Comparison of ENCODE assay signal across 8 cellular contexts in genomic region chr12:10212623-10213131, GRCh38. TPM values are rescaled to one million over a fixed set of nuclear protein-coding genes. Genes with fewer than 3 reads are reported as not detected.
A peak's percentile ranks its signal among the peaks of the same experiment; 100 is the strongest.
DNase-seq lines count a peak whose midpoint lies in the region; ATAC-seq and TF ChIP-seq lines count a peak whose summit lies in the region.

Gene GABARAPL1 (plus strand): TSS chr12:10212877. CDS start chr12:10213130, 253 bp downstream.

- H3K23ac ChIP-seq in trophoblast cell (ENCODE audit: low read length) = no peak within 1 kb of the TSS

- peak within 1 kb of the TSS; percentile 97 for H3K27ac Mint-ChIP-seq in CD8-positive, alpha-beta T cell

- H4K20me1 ChIP-seq in Karpas-422 (ENCODE audit: insufficient read depth, low read depth, low read length) = no peaks in the 10 kb centered on the region

- H3K4me1 ChIP-seq in CD8-positive, alpha-beta T cell (ENCODE audit: insufficient read depth, low read length) = peaks cover 19% of the 10 kb centered on the region
- H3K4me1 ChIP-seq in Karpas-422 (ENCODE audit: low read length) = peaks cover 15% of the 10 kb centered on the region
- peaks cover 4 to 39% (median 21%) of the 10 kb centered on the region in 12 donors for H3K4me1 ChIP-seq in heart left ventricle
- H3K4me1 ChIP-seq in trophoblast cell (ENCODE audit: control insufficient read depth in 1 of 2, insufficient read depth in 2 of 2, low read length in 2 of 2) = peaks cover 2 to 7% of the 10 kb centered on the region in 2 experiments
- H3K4me1 ChIP-seq in thyroid gland = peaks cover 13 to 14% of the 10 kb centered on the region in 2 donors

- peak within 1 kb of the TSS; percentile 59 for H2BK5ac ChIP-seq in trophoblast cell (ENCODE audit: low read depth, low read length, poor library complexity)

- no peaks in the 10 kb centered on the region for H3K27me3 ChIP-seq in CD8-positive, alpha-beta T cell (ENCODE audit: insufficient read depth, low read length)
- H3K27me3 ChIP-seq in Karpas-422 (ENCODE audit: low read length) = no peaks in the 10 kb centered on the region
- no peaks in the 10 kb centered on the region for H3K27me3 ChIP-seq in heart left ventricle
- H3K27me3 ChIP-seq in trophoblast cell (ENCODE audit: insufficient read depth, low read length) = no peaks in the 10 kb centered on the region
- H3K27me3 ChIP-seq in thyroid gland = no peaks in the 10 kb centered on the region

- CTCF ChIA-PET in CD8-positive, alpha-beta T cell (lab: Charles Lee) = interaction anchor here (0.9 to 1.5 kb wide), 2 partner anchors 23 to 349 kb away, joined by 3 to 5 read pairs; no protein-coding TSS in a partner anchor

- peak within 1 kb of the TSS; percentile 78 for H4K91ac ChIP-seq in trophoblast cell (ENCODE audit: low read depth, low read length)

- peak within 1 kb of the TSS; percentile 13 for H2BK120ac ChIP-seq in trophoblast cell (ENCODE audit: insufficient read depth, low read length, poor library complexity)

- peak within 1 kb of the TSS; percentile 76 for H3K18ac ChIP-seq in trophoblast cell (ENCODE audit: low read length)

- WGBS in adipose tissue, 3 donors = 1% methylated on average over 36 of the region's 36 CpGs
- 0 to 1% (median 1%) methylated on average over 20 to 36 of the region's 36 CpGs for WGBS in heart left ventricle, 4 donors
- WGBS in trophoblast cell (ENCODE audit: extremely low coverage, insufficient coverage, insufficient read length) = no CpG with 5 or more reads among the region's 36 CpGs
- WGBS in thyroid gland, 2 donors = 0 to 1% methylated on average over 27 to 36 of the region's 36 CpGs

- peak within 1 kb of the TSS; percentile 63 for H3K9ac ChIP-seq in Karpas-422 (ENCODE audit: low read length)
- peak within 1 kb of the TSS; percentile 82 for H3K9ac ChIP-seq in trophoblast cell (ENCODE audit: low read length)

- H3K14ac ChIP-seq in trophoblast cell (ENCODE audit: low read length) = peak within 1 kb of the TSS; percentile 71

- peak within 1 kb of the TSS; percentile 75 for H3K4me3 ChIP-seq in CD8-positive, alpha-beta T cell (ENCODE audit: low read depth, low read length)
- H3K4me3 ChIP-seq in Karpas-422 (ENCODE audit: low read length) = peak within 1 kb of the TSS; percentile 71
- H3K4me3 ChIP-seq in heart left ventricle = peak within 1 kb of the TSS; percentile 65 to 89 (median 80)
- peak within 1 kb of the TSS; percentile 87 for H3K4me3 ChIP-seq in trophoblast cell (ENCODE audit: low read depth, low read length)
- H3K4me3 ChIP-seq in thyroid gland (replicated peaks in 1 of 3) = peak within 1 kb of the TSS; percentile 60 to 83 (median 75)

- peaks cover 28% of the 10 kb centered on the region for H3K4me1 Mint-ChIP-seq in CD8-positive, alpha-beta T cell (ENCODE audit: low read depth)

- peak; percentile 70 to 91 (median 78) for DNase-seq in CD8-positive, alpha-beta T cell
- DNase-seq in Karpas-422 (peak; percentile 80), SW480 (ENCODE audit: low spot score) (peak; percentile 84), heart left ventricle (peak; percentile 88 to 92 (median 90)), trophoblast cell (peak; percentile 77 to 86), thyroid gland (peak; percentile 81 to 82)

- peak; percentile 39 to 72 for TF ChIP-seq POLR2A in heart left ventricle (IDR thresholded peaks at IDR 0.05)
- peak; percentile 67 to 71 for TF ChIP-seq POLR2A in thyroid gland (IDR thresholded peaks at IDR 0.05)

- H3K9me2 ChIP-seq in Karpas-422 (replicated peaks; ENCODE audit: insufficient read depth, low read length) = no peaks in the 10 kb centered on the region

- POLR2A ChIA-PET in CD8-positive, alpha-beta T cell (lab: Charles Lee) = interaction anchor here (0.6 to 1.4 kb wide), 6 partner anchors 16 to 1333 kb away, joined by 3 read pairs; no protein-coding TSS in a partner anchor

- H4K12ac ChIP-seq in trophoblast cell (ENCODE audit: low read depth, low read length) = peak within 1 kb of the TSS; percentile 6

- H3K79me2 ChIP-seq in Karpas-422 (ENCODE audit: low read length) (no peaks in the 10 kb centered on the region), trophoblast cell (ENCODE audit: control insufficient read depth, insufficient read depth, low read length, poor library complexity) (peaks cover 3% of the 10 kb centered on the region)

- TF ChIP-seq CTCF in CD8-positive, alpha-beta T cell (IDR thresholded peaks at IDR 0.05) = no peak
- TF ChIP-seq CTCF in heart left ventricle (IDR thresholded peaks at IDR 0.05) (peak in 2 of 12 donors; percentile 7 to 12), thyroid gland (IDR thresholded peaks at IDR 0.05) (peak in 1 of 6 experiments; percentile 13)

- no peak within 1 kb of the TSS for H2BK12ac ChIP-seq in trophoblast cell (ENCODE audit: low read length)

- H3K36me3 ChIP-seq in CD8-positive, alpha-beta T cell (ENCODE audit: insufficient read depth, low read length) = no peaks in the 10 kb centered on the region
- H3K36me3 ChIP-seq in Karpas-422 (ENCODE audit: insufficient read depth, low read length) (no peaks in the 10 kb centered on the region), heart left ventricle (peaks cover 0 to 17% (median 7%) of the 10 kb centered on the region in 9 donors), trophoblast cell (ENCODE audit: control insufficient read depth in 1 of 2, insufficient read depth in 2 of 2, low read length in 2 of 2) (no peaks in the 10 kb centered on the region), thyroid gland (no peaks in the 10 kb centered on the region)

- H3K9me3 Mint-ChIP-seq in CD8-positive, alpha-beta T cell = no peaks in the 10 kb centered on the region

- peaks cover 9% of the 10 kb centered on the region for H3K36me3 Mint-ChIP-seq in CD8-positive, alpha-beta T cell

- ATAC-seq in CD8-positive, alpha-beta T cell = peak; percentile 62
- ATAC-seq in GM21423 (IDR thresholded peaks at IDR 0.05; ENCODE audit: unreplicated experiment) (peak; percentile 45), heart left ventricle (peak; percentile 70 to 85 (median 82))

- no peaks in the 10 kb centered on the region for H3K9me3 ChIP-seq in CD8-positive, alpha-beta T cell (ENCODE audit: low read length)
- H3K9me3 ChIP-seq in Karpas-422 (ENCODE audit: low read length) = no peaks in the 10 kb centered on the region
- no peaks in the 10 kb centered on the region for H3K9me3 ChIP-seq in heart left ventricle
- H3K9me3 ChIP-seq in trophoblast cell (ENCODE audit: insufficient read depth, low read depth, low read length) = no peaks in the 10 kb centered on the region
- H3K9me3 ChIP-seq in thyroid gland = no peaks in the 10 kb centered on the region

- H4K8ac ChIP-seq in trophoblast cell (ENCODE audit: low read depth, low read length) = peak within 1 kb of the TSS; percentile 63

- peak within 1 kb of the TSS; percentile 98 for H3K27ac ChIP-seq in CD8-positive, alpha-beta T cell (ENCODE audit: low read depth, low read length)
- H3K27ac ChIP-seq in Karpas-422 (ENCODE audit: low read length) = no peak within 1 kb of the TSS
- H3K27ac ChIP-seq in adipose tissue (ENCODE audit: low read depth, low read length) = peak within 1 kb of the TSS; percentile 95
- peak within 1 kb of the TSS; percentile 95 to 100 (median 98) for H3K27ac ChIP-seq in heart left ventricle
- H3K27ac ChIP-seq in trophoblast cell (ENCODE audit: low read depth, low read length) = peak within 1 kb of the TSS; percentile 80
- peak within 1 kb of the TSS; percentile 99 to 100 (median 99) for H3K27ac ChIP-seq in thyroid gland

- H3K4ac ChIP-seq in trophoblast cell (ENCODE audit: low read depth, low read length) = peak within 1 kb of the TSS; percentile 17

- H3K4me3 Mint-ChIP-seq in CD8-positive, alpha-beta T cell = peak within 1 kb of the TSS; percentile 91

- peaks cover 11% of the 10 kb centered on the region for H3K79me1 ChIP-seq in trophoblast cell (ENCODE audit: low read length)

- H2AFZ ChIP-seq in Karpas-422 (ENCODE audit: low read length) = peak within 1 kb of the TSS; percentile 99
- peak within 1 kb of the TSS; percentile 74 for H2AFZ ChIP-seq in trophoblast cell (ENCODE audit: insufficient read depth, low read length, poor library complexity)

- H3K4me2 ChIP-seq in Karpas-422 (ENCODE audit: low read depth, low read length, poor library complexity, severe bottlenecking) (peak within 1 kb of the TSS; percentile 75), trophoblast cell (ENCODE audit: low read length) (peak within 1 kb of the TSS; percentile 81)

- H2AK5ac ChIP-seq in trophoblast cell (ENCODE audit: low read length) = peak within 1 kb of the TSS; percentile 20

- intact Hi-C loops in CD8-positive, alpha-beta T cell (cut with DNase I, micrococcal nuclease) = loop anchor here (1.0 to 10.0 kb wide), 13 partner anchors 60 to 1770 kb away; partner anchors contain the start of genes CD69 (in 1 of the 2), CLEC2B (in 1 of the 2), KLRK1 (in 1 of the 2) and MAGOHB (in 1 of the 2)
- intact Hi-C loops in heart left ventricle (cut with DNase I) (loop anchor here in 7 of 10 donors (2.0 to 10.0 kb wide), 6 partner anchors 150 to 512 kb away; partner anchors contain the start of genes YBX3 (in 5 of the 7) and MAGOHB (in 1 of the 7)), thyroid gland (cut with DNase I) (no loop called here)

- H3K27me3 Mint-ChIP-seq in CD8-positive, alpha-beta T cell (ENCODE audit: low read depth) = no peaks in the 10 kb centered on the region

RNA-seq across cellular contexts. Expression of gene GABARAPL1, which starts in this region (rescaled TPM):
- total RNA-seq in CD8-positive, alpha-beta T cell = 100 to 1,000 TPM; 377 to 380 TPM
- 0.56 and 0.90 TPM in 2 replicates for total RNA-seq in Karpas-422 (2014; rRNA removed; shearing (Covaris generic); ENCODE audit: low replicate concordance)
- polyA plus RNA-seq in adipose tissue = 100 to 1,000 TPM; 124 to 212 (median 125) TPM
- 100 to 1,000 TPM; 212 to 790 (median 297) TPM for total RNA-seq in heart left ventricle
- polyA plus RNA-seq in heart left ventricle = 100 to 1,000 TPM; 126 to 258 TPM
- polyA plus RNA-seq in trophoblast cell (2013) = 84.3 and 86.6 TPM in 2 replicates
- 100 to 1,000 TPM; 115 to 216 (median 148) TPM for total RNA-seq in thyroid gland

Comparison
In these comparisons a context has a peak if more than half of its experiments do, and no peak if none do; other contexts are left out.
1. RNA of gene GABARAPL1 (total RNA-seq): 377 to 380 TPM in CD8-positive, alpha-beta T cell, 212 to 790 TPM in heart left ventricle and 115 to 216 TPM in thyroid gland; 0.56 to 0.90 TPM in Karpas-422; every median in the first group is over 10 times any median in the second.
2. Peak in DNase-seq, H3K4me3 ChIP-seq, H3K9ac ChIP-seq and H3K4me2 ChIP-seq in Karpas-422; RNA of the gene not detected or under 1 TPM.
3. Peak in every context shown above with its lines, with median percentiles within 50 percentile points of each other: ATAC-seq, DNase-seq and H3K4me3 ChIP-seq.